In the genomic region with DNA sequence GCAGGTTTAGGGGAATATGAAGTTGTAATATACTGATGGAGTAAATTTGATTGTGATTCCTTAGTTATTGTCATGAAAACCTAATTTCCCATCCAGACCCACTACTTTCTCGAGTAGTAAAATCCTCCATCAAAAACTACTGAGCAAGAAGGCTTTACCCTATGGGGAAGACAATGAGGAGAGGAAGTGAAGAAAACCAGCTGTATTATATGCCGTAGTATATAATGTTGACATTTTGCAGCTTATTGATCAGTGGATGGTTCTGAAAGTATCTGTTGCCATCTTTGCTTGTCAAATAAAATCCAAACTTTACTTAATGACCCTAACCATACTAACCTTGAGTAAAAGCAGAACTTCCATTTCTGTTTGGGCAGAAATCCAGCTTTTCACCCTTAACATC, we compare ENCODE assay signal across 3 cellular contexts.
"Had no signal": no experiment of that assay in that cellular context is flagged by ENCODE, and none has a peak within 500 bp of the region (broad histone marks: within the 10 kb centered on the region; RNA-seq: fewer than 3 reads in every experiment).

No MANE protein-coding gene starts in this region.

- H3K4me3 ChIP-seq: GM12878 had no signal

- DNase-seq: GDM1, GF-D8 had no signal
